ENCODE assay signal across 26 cellular contexts in genomic region chr7:6505685-6506559, GRCh38. TPM values are rescaled to one million over a fixed set of nuclear protein-coding genes. Genes with fewer than 3 reads are reported as not detected.
DNase-seq lines count a peak whose midpoint lies in the region; ATAC-seq and TF ChIP-seq lines count a peak whose summit lies in the region.
"Had no signal": no experiment of that assay in that cellular context is flagged by ENCODE, and none has a peak within 500 bp of the region (broad histone marks: within the 10 kb centered on the region; RNA-seq: fewer than 3 reads in every experiment).

No MANE protein-coding gene starts in this region.

- H3K27me3 ChIP-seq in BE2C = no peaks in the 10 kb centered on the region; the same call in 1 of the 2 replicates
- H3K27me3 ChIP-seq in CD8-positive, alpha-beta T cell (ENCODE audit: insufficient read depth, low read length) = no peaks in the 10 kb centered on the region
- H3K27me3 ChIP-seq: stomach had no signal

- peak overlapping the region; percentile 22 for H3K4me3 Mint-ChIP-seq in CD8-positive, alpha-beta T cell
- peak overlapping the region; percentile 33 for H3K4me3 Mint-ChIP-seq in memory B cell
- no peak overlapping the region for H3K4me3 Mint-ChIP-seq in stimulated activated naive CD8-positive, alpha-beta T cell treated with anti-CD3 and anti-CD28 coated beads, Interleukin-15, amount 100 ng/mL, for 72 hours

- no peak overlapping the region for H3K27ac ChIP-seq in CD8-positive, alpha-beta T cell (ENCODE audit: low read depth, low read length)
- H3K27ac ChIP-seq: cardiac muscle cell, spleen had no signal

- no peaks in the 10 kb centered on the region for H3K36me3 ChIP-seq in BE2C
- no peaks in the 10 kb centered on the region for H3K36me3 ChIP-seq in CD8-positive, alpha-beta T cell (ENCODE audit: insufficient read depth, low read length)
- H3K36me3 ChIP-seq: cardiac muscle cell, spleen, stomach had no signal

- DNase-seq in BE2C (peak; percentile 50), RPMI7951 (ENCODE audit: low read depth) (peak; percentile 29), memory B cell (ENCODE audit: low spot score in 2 of 2) (no peak), GM10248 (ENCODE audit: extremely low spot score) (no peak), NCI-H510A (lab: John Stamatoyannopoulos, UW) (no peak)
- no peak for DNase-seq in CD8-positive, alpha-beta T cell
- no peak for DNase-seq in stimulated activated naive CD8-positive, alpha-beta T cell treated with anti-CD3 and anti-CD28 coated beads, Interleukin-15, amount 100 ng/mL, for 72 hours
- DNase-seq: activated CD8-positive, alpha-beta memory T cell treated with anti-CD3 and anti-CD28 coated beads, Interleukin-2, amount 50 U/mL, for 48 hours; activated gamma-delta T cell; AML-193; foreskin fibroblast; GDM1; NCI-H1105; NCI-H524 treated with DMSO at 0.1 percent for 48 hours; nucleus accumbens; retina; Right ventricle myocardium superior; spleen; stimulated activated CD4-positive, alpha-beta T cell treated with anti-CD3 and anti-CD28 coated beads, Interleukin-4, amount 100 ng/mL, for 24 hours; stomach had no signal

- TF ChIP-seq CTCF in BE2C (IDR thresholded peaks at IDR 0.05; ENCODE audit: low read depth, low read length) (0 out of 2 replicates have a peak, but pooled peaks have one; percentile 2), GM10248 (IDR thresholded peaks at IDR 0.05; ENCODE audit: control extremely low read depth, extremely low read depth, low read depth, missing control alignments) (no peak)
- TF ChIP-seq CTCF in CD8-positive, alpha-beta T cell (IDR thresholded peaks at IDR 0.05) = no peak

- H3K27ac Mint-ChIP-seq in CD8-positive, alpha-beta T cell = no peak overlapping the region
- no peak overlapping the region for H3K27ac Mint-ChIP-seq in memory B cell
- no peak overlapping the region for H3K27ac Mint-ChIP-seq in stimulated activated naive CD8-positive, alpha-beta T cell treated with anti-CD3 and anti-CD28 coated beads, Interleukin-15, amount 100 ng/mL, for 72 hours

- no peaks in the 10 kb centered on the region for H3K36me3 Mint-ChIP-seq in CD8-positive, alpha-beta T cell
- no peaks in the 10 kb centered on the region for H3K36me3 Mint-ChIP-seq in memory B cell
- H3K36me3 Mint-ChIP-seq: type B pancreatic cell had no signal

- no peak for ATAC-seq in CD8-positive, alpha-beta T cell
- no peak for ATAC-seq in memory B cell (ENCODE audit: low read depth)
- ATAC-seq in stimulated activated naive CD8-positive, alpha-beta T cell treated with anti-CD3 and anti-CD28 coated beads, Interleukin-15, amount 100 ng/mL, for 72 hours = no peak

- intact Hi-C loops in CD8-positive, alpha-beta T cell (cut with DNase I, micrococcal nuclease) = no loop called here

- H3K9me3 ChIP-seq in BE2C = no peaks in the 10 kb centered on the region
- no peaks in the 10 kb centered on the region for H3K9me3 ChIP-seq in CD8-positive, alpha-beta T cell (ENCODE audit: low read length)
- H3K9me3 ChIP-seq: spleen, stomach had no signal

- peak overlapping the region; percentile 32 for H3K4me3 ChIP-seq in BE2C (ENCODE audit: low read depth, low read length)
- no peak overlapping the region for H3K4me3 ChIP-seq in CD8-positive, alpha-beta T cell (ENCODE audit: low read depth, low read length)
- H3K4me3 ChIP-seq: cardiac muscle cell had no signal

- no peaks in the 10 kb centered on the region; the same call in 1 of the 2 replicates for H3K4me1 ChIP-seq in BE2C
- peaks cover 14% of the 10 kb centered on the region for H3K4me1 ChIP-seq in CD8-positive, alpha-beta T cell (ENCODE audit: insufficient read depth, low read length)

- POLR2A ChIA-PET in CD8-positive, alpha-beta T cell (lab: Charles Lee) = interaction anchor here (1.2 kb wide), 1 partner anchor 10 kb away, joined by 6 read pairs; no protein-coding TSS in a partner anchor
- POLR2A ChIA-PET in GM10248 (lab: Yijun Ruan, JAX) = no interaction called here

- H3K9me3 Mint-ChIP-seq in CD8-positive, alpha-beta T cell = no peaks in the 10 kb centered on the region
- H3K9me3 Mint-ChIP-seq in memory B cell = no peaks in the 10 kb centered on the region
- no peaks in the 10 kb centered on the region for H3K9me3 Mint-ChIP-seq in stimulated activated naive CD8-positive, alpha-beta T cell treated with anti-CD3 and anti-CD28 coated beads, Interleukin-15, amount 100 ng/mL, for 72 hours
- H3K9me3 Mint-ChIP-seq: type B pancreatic cell had no signal

- CTCF ChIA-PET in CD8-positive, alpha-beta T cell (lab: Charles Lee) = interaction anchor here (1.6 to 2.1 kb wide), 2 partner anchors 9 to 352 kb away, joined by 4 to 10 read pairs; no protein-coding TSS in a partner anchor
- CTCF ChIA-PET in GM10248 (lab: Yijun Ruan, JAX) = interaction anchor here (1.0 to 1.6 kb wide), 2 partner anchors 41 to 425 kb away, joined by 3 to 4 read pairs; no protein-coding TSS in a partner anchor

- H3K4me1 Mint-ChIP-seq in CD8-positive, alpha-beta T cell (ENCODE audit: low read depth) = peaks cover 3% of the 10 kb centered on the region
- H3K4me1 Mint-ChIP-seq in memory B cell = peaks cover 7% of the 10 kb centered on the region
- H3K4me1 Mint-ChIP-seq in stimulated activated naive CD8-positive, alpha-beta T cell treated with anti-CD3 and anti-CD28 coated beads, Interleukin-15, amount 100 ng/mL, for 72 hours = peaks cover 16% of the 10 kb centered on the region

- H3K27me3 Mint-ChIP-seq in CD8-positive, alpha-beta T cell (ENCODE audit: low read depth) = no peaks in the 10 kb centered on the region
- H3K27me3 Mint-ChIP-seq in memory B cell = no peaks in the 10 kb centered on the region
- no peaks in the 10 kb centered on the region for H3K27me3 Mint-ChIP-seq in stimulated activated naive CD8-positive, alpha-beta T cell treated with anti-CD3 and anti-CD28 coated beads, Interleukin-15, amount 100 ng/mL, for 72 hours

RNA-seq across cellular contexts. Expression of gene KDELR2, which starts 22.0 kb away (rescaled TPM):
- polyA plus RNA-seq in BE2C (2012; ENCODE audit: insufficient read depth, insufficient read length, low read depth) = 132 TPM
- 10 to 100 TPM; 25.9 to 29.0 TPM for total RNA-seq in CD8-positive, alpha-beta T cell
- 307 and 316 TPM in 2 replicates for total RNA-seq in RPMI7951 (2014; rRNA removed; shearing (Covaris generic))

RNA-seq across cellular contexts. Expression of gene GRID2IP, which starts 45.3 kb away (rescaled TPM):
- not detected for polyA plus RNA-seq in BE2C (2012; ENCODE audit: insufficient read depth, insufficient read length, low read depth)
- total RNA-seq in CD8-positive, alpha-beta T cell = under 1 TPM; 0.25 to 0.33 TPM
- total RNA-seq in RPMI7951 (2014; rRNA removed; shearing (Covaris generic)) = not detected in 2 replicates
- total RNA-seq: dermis microvascular lymphatic vessel endothelial cell, H4, LHCN-M2, Right ventricle myocardium superior had no signal
- polyA plus RNA-seq: liver had no signal

RNA-seq across cellular contexts. Expression of gene DAGLB, which starts 58.2 kb away (rescaled TPM):
- polyA plus RNA-seq in BE2C (2012; ENCODE audit: insufficient read depth, insufficient read length, low read depth) = 24.4 TPM
- 10 to 100 TPM; 35.4 to 40.4 TPM for total RNA-seq in CD8-positive, alpha-beta T cell
- total RNA-seq in RPMI7951 (2014; rRNA removed; shearing (Covaris generic)) = 13.0 and 19.4 TPM in 2 replicates

Comparison
In these comparisons a context has a peak if more than half of its experiments do, and no peak if none do; other contexts are left out.
1. DNase-seq: peak in BE2C (single experiment) and RPMI7951 (single experiment); none in CD8-positive, alpha-beta T cell (0 of 7), memory B cell (0 of 2), stimulated activated naive CD8-positive, alpha-beta T cell treated with anti-CD3 and anti-CD28 coated beads, Interleukin-15, amount 100 ng/mL, for 72 hours (0 of 2), GM10248 (single experiment) and NCI-H510A (single experiment).
2. H3K4me3 Mint-ChIP-seq: peak in CD8-positive, alpha-beta T cell (single experiment) and memory B cell (single experiment); none in stimulated activated naive CD8-positive, alpha-beta T cell treated with anti-CD3 and anti-CD28 coated beads, Interleukin-15, amount 100 ng/mL, for 72 hours (0 of 2).
3. RNA of gene KDELR2, which starts 22.0 kb away (total RNA-seq): 307 to 316 TPM in RPMI7951; 25.9 to 29.0 TPM in CD8-positive, alpha-beta T cell; every median in the first group is over 10 times any median in the second.